ENCODE assay signal across 29 cellular contexts in the genomic region with DNA sequence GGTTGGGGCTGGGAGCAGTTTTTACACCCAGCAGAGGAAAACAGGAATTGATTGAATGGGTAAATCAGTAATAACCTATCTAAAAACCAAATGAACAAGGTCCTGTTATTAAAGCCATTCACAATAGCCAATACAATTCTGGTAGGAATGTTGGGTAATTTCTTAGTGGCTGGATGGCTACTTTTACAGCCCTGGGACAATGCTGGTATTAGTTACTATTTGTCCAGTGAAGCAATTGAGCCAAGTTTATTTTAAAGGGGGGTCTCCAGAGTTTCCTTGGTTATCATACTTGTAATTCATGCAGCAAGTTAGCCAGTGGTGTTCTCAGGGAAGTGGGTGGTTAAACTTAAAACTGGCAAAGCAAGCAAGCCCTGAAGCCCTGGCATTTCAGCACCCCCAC.
"Had no signal": no experiment of that assay in that cellular context is flagged by ENCODE, and none has a peak within 500 bp of the region (broad histone marks: within the 10 kb centered on the region; RNA-seq: fewer than 3 reads in every experiment).

No MANE protein-coding gene starts in this region.

- H3K36me3 ChIP-seq: esophagus muscularis mucosa, gastrocnemius medialis had no signal

- H3K27me3 ChIP-seq: esophagus muscularis mucosa, foreskin keratinocyte, gastrocnemius medialis had no signal

- DNase-seq: activated CD4-positive, alpha-beta memory T cell treated with anti-CD3 and anti-CD28 coated beads for 36 hours; activated CD4-positive, alpha-beta T cell treated with anti-CD3 and anti-CD28 coated beads for 36 hours; activated CD4-positive, alpha-beta T cell treated with anti-CD3 and anti-CD28 coated beads, Interleukin-2, amount 10 ng/mL, durations not matched to agents 24 days and 14 days; activated CD4-positive, CD25-positive, alpha-beta regulatory T cell; activated CD4-positive, CD25-positive, alpha-beta regulatory T cell treated with anti-CD3 and anti-CD28 coated beads, Interleukin-2, amount 50 U/mL, for 72 hours; activated CD8-positive, alpha-beta memory T cell treated with anti-CD3 and anti-CD28 coated beads, Interleukin-2, amount 50 U/mL, for 48 hours; activated CD8-positive, alpha-beta T cell treated with anti-CD3 and anti-CD28 coated beads, Interleukin-2, amount 10 ng/mL, durations not matched to agents 7 days and 5 days; activated gamma-delta T cell; activated naive CD4-positive, alpha-beta T cell; activated naive CD4-positive, alpha-beta T cell treated with anti-CD3 and anti-CD28 coated beads, Interleukin-2, amount 10 ng/mL, durations not matched to agents 7 days and 5 days; activated naive CD8-positive, alpha-beta T cell treated with anti-CD3 and anti-CD28 coated beads, Interleukin-2, amount 10 ng/mL, durations not matched to agents 7 days and 5 days; activated T-cell treated with anti-CD3 and anti-CD28 coated beads for 4 hours; activated T-cell treated with anti-CD3 and anti-CD28 coated beads, Interleukin-2, amount 50 U/mL, for 24 hours; activated T-cell treated with anti-CD3 and anti-CD28 coated beads, Interleukin-2, amount 50 U/mL, for 72 hours; amniotic stem cell; anterior cingulate cortex; cortex of kidney; dermis blood vessel endothelial cell; effector CD4-positive, alpha-beta T cell; effector memory CD8-positive, alpha-beta T cell; erythroblast; foreskin keratinocyte; gastrocnemius medialis; T-helper 1 cell; T-helper 17 cell; T1000 had no signal

- H3K36me3 Mint-ChIP-seq: activated CD4-positive, alpha-beta memory T cell treated with anti-CD3 and anti-CD28 coated beads for 36 hours; activated naive CD4-positive, alpha-beta T cell treated with anti-CD3 and anti-CD28 coated beads, Interleukin-2, amount 10 ng/mL, durations not matched to agents 7 days and 5 days; activated naive CD4-positive, alpha-beta T cell treated with anti-CD3 and anti-CD28 coated beads, Interleukin-2, amount 50 U/mL, for 72 hours; activated naive CD8-positive, alpha-beta T cell treated with anti-CD3 and anti-CD28 coated beads, Interleukin-2, amount 10 ng/mL, durations not matched to agents 7 days and 5 days had no signal

- H3K4me3 ChIP-seq: esophagus muscularis mucosa, gastrocnemius medialis had no signal

- H3K9me3 Mint-ChIP-seq: activated CD4-positive, alpha-beta memory T cell treated with anti-CD3 and anti-CD28 coated beads for 36 hours; activated CD4-positive, alpha-beta T cell treated with anti-CD3 and anti-CD28 coated beads, Interleukin-2, amount 10 ng/mL, durations not matched to agents 24 days and 14 days; activated naive CD4-positive, alpha-beta T cell treated with anti-CD3 and anti-CD28 coated beads, Interleukin-2, amount 10 ng/mL, durations not matched to agents 7 days and 5 days; activated naive CD4-positive, alpha-beta T cell treated with anti-CD3 and anti-CD28 coated beads, Interleukin-2, amount 50 U/mL, for 72 hours; activated naive CD8-positive, alpha-beta T cell treated with anti-CD3 and anti-CD28 coated beads, Interleukin-2, amount 10 ng/mL, durations not matched to agents 7 days and 5 days; activated T-cell treated with anti-CD3 and anti-CD28 coated beads, Interleukin-2, amount 50 U/mL, for 24 hours; activated T-cell treated with anti-CD3 and anti-CD28 coated beads, Interleukin-2, amount 50 U/mL, for 72 hours; effector memory CD8-positive, alpha-beta T cell; T-helper 2 cell treated with Interferon-gamma antibody and Interleukin-4, amounts not matched to agents 5 μg/mL and 100 μg/mL, for 36 hours had no signal

- H3K4me3 Mint-ChIP-seq: activated CD4-positive, alpha-beta memory T cell treated with anti-CD3 and anti-CD28 coated beads for 36 hours; activated CD4-positive, alpha-beta T cell treated with anti-CD3 and anti-CD28 coated beads for 36 hours; activated CD4-positive, alpha-beta T cell treated with anti-CD3 and anti-CD28 coated beads, Interleukin-2, amount 10 ng/mL, durations not matched to agents 24 days and 14 days; activated CD8-positive, alpha-beta T cell treated with anti-CD3 and anti-CD28 coated beads, Interleukin-2, amount 10 ng/mL, durations not matched to agents 7 days and 5 days; activated naive CD4-positive, alpha-beta T cell treated with anti-CD3 and anti-CD28 coated beads, Interleukin-2, amount 10 ng/mL, durations not matched to agents 7 days and 5 days; activated naive CD8-positive, alpha-beta T cell treated with anti-CD3 and anti-CD28 coated beads, Interleukin-2, amount 10 ng/mL, durations not matched to agents 7 days and 5 days; activated T-cell treated with anti-CD3 and anti-CD28 coated beads, Interleukin-2, amount 50 U/mL, for 24 hours; activated T-cell treated with anti-CD3 and anti-CD28 coated beads, Interleukin-2, amount 50 U/mL, for 72 hours; effector memory CD8-positive, alpha-beta T cell; T-helper 17 cell; T-helper 2 cell treated with Interferon-gamma antibody and Interleukin-4, amounts not matched to agents 5 μg/mL and 100 μg/mL, for 36 hours had no signal

- H3K27ac Mint-ChIP-seq: activated CD4-positive, alpha-beta memory T cell treated with anti-CD3 and anti-CD28 coated beads for 36 hours; activated CD4-positive, alpha-beta T cell treated with anti-CD3 and anti-CD28 coated beads for 36 hours; activated CD4-positive, alpha-beta T cell treated with anti-CD3 and anti-CD28 coated beads, Interleukin-2, amount 10 ng/mL, durations not matched to agents 24 days and 14 days; activated CD8-positive, alpha-beta T cell treated with anti-CD3 and anti-CD28 coated beads, Interleukin-2, amount 10 ng/mL, durations not matched to agents 7 days and 5 days; activated naive CD4-positive, alpha-beta T cell treated with anti-CD3 and anti-CD28 coated beads, Interleukin-2, amount 10 ng/mL, durations not matched to agents 7 days and 5 days; activated naive CD8-positive, alpha-beta T cell treated with anti-CD3 and anti-CD28 coated beads, Interleukin-2, amount 10 ng/mL, durations not matched to agents 7 days and 5 days; activated T-cell treated with anti-CD3 and anti-CD28 coated beads, Interleukin-2, amount 50 U/mL, for 24 hours; activated T-cell treated with anti-CD3 and anti-CD28 coated beads, Interleukin-2, amount 50 U/mL, for 72 hours; effector memory CD8-positive, alpha-beta T cell; T-helper 17 cell; T-helper 2 cell treated with Interferon-gamma antibody and Interleukin-4, amounts not matched to agents 5 μg/mL and 100 μg/mL, for 36 hours had no signal

- H3K27me3 Mint-ChIP-seq: activated CD4-positive, alpha-beta memory T cell treated with anti-CD3 and anti-CD28 coated beads for 36 hours; activated naive CD4-positive, alpha-beta T cell treated with anti-CD3 and anti-CD28 coated beads, Interleukin-2, amount 10 ng/mL, durations not matched to agents 7 days and 5 days; activated naive CD8-positive, alpha-beta T cell treated with anti-CD3 and anti-CD28 coated beads, Interleukin-2, amount 10 ng/mL, durations not matched to agents 7 days and 5 days had no signal

- H3K9me3 ChIP-seq: esophagus muscularis mucosa, gastrocnemius medialis had no signal

- H3K4me1 Mint-ChIP-seq: activated CD4-positive, alpha-beta T cell treated with anti-CD3 and anti-CD28 coated beads for 36 hours; activated CD4-positive, alpha-beta T cell treated with anti-CD3 and anti-CD28 coated beads, Interleukin-2, amount 10 ng/mL, durations not matched to agents 24 days and 14 days; activated naive CD4-positive, alpha-beta T cell treated with anti-CD3 and anti-CD28 coated beads, Interleukin-2, amount 10 ng/mL, durations not matched to agents 7 days and 5 days; activated naive CD8-positive, alpha-beta T cell treated with anti-CD3 and anti-CD28 coated beads, Interleukin-2, amount 10 ng/mL, durations not matched to agents 7 days and 5 days; T-helper 17 cell had no signal

- H3K4me1 ChIP-seq: esophagus muscularis mucosa, foreskin keratinocyte, gastrocnemius medialis had no signal
